1 cellular context compared by ENCODE assay signal in genomic region chr15:88802991-88803240, GRCh38.
TF ChIP-seq lines count a peak whose summit lies in the region.

No MANE protein-coding gene starts in this region.

TF ChIP-seq in GM23338, 12 proteins besides CTCF, POLR2A, EP300 and RAD21:
- TF ChIP-seq ZNF462 (CRISPR knock-in tag; IDR thresholded peaks at IDR 0.05), result no peak
- no peak for TF ChIP-seq CREB1 (CRISPR knock-in tag; IDR thresholded peaks at IDR 0.05; ENCODE audit: low read depth)
- TF ChIP-seq, protein P1, sequence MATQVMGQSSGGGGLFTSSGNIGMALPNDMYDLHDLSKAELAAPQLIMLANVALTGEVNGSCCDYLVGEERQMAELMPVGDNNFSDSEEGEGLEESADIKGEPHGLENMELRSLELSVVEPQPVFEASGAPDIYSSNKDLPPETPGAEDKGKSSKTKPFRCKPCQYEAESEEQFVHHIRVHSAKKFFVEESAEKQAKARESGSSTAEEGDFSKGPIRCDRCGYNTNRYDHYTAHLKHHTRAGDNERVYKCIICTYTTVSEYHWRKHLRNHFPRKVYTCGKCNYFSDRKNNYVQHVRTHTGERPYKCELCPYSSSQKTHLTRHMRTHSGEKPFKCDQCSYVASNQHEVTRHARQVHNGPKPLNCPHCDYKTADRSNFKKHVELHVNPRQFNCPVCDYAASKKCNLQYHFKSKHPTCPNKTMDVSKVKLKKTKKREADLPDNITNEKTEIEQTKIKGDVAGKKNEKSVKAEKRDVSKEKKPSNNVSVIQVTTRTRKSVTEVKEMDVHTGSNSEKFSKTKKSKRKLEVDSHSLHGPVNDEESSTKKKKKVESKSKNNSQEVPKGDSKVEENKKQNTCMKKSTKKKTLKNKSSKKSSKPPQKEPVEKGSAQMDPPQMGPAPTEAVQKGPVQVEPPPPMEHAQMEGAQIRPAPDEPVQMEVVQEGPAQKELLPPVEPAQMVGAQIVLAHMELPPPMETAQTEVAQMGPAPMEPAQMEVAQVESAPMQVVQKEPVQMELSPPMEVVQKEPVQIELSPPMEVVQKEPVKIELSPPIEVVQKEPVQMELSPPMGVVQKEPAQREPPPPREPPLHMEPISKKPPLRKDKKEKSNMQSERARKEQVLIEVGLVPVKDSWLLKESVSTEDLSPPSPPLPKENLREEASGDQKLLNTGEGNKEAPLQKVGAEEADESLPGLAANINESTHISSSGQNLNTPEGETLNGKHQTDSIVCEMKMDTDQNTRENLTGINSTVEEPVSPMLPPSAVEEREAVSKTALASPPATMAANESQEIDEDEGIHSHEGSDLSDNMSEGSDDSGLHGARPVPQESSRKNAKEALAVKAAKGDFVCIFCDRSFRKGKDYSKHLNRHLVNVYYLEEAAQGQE (IDR thresholded peaks at IDR 0.05; ENCODE audit: unreplicated experiment), result no peak
- TF ChIP-seq POLR2AphosphoS5 (IDR thresholded peaks at IDR 0.05; ENCODE audit: low read depth), result no peak
- TF ChIP-seq JUNB (IDR thresholded peaks at IDR 0.05; ENCODE audit: unreplicated experiment), result no peak
- TF ChIP-seq EZH2 (IDR thresholded peaks at IDR 0.05; ENCODE audit: low read depth, unreplicated experiment), result no peak
- TF ChIP-seq STAT1 (IDR thresholded peaks at IDR 0.05; ENCODE audit: unreplicated experiment), result no peak
- TF ChIP-seq ZNF331 (CRISPR knock-in tag; IDR thresholded peaks at IDR 0.05; ENCODE audit: low read depth), result no peak
- TF ChIP-seq ZNF114 (CRISPR knock-in tag; IDR thresholded peaks at IDR 0.05), result no peak
